In genomic region chr5:172187118-172188032, GRCh38 we compare ENCODE assay signal across 9 cellular contexts. TPM values are rescaled to one million over a fixed set of nuclear protein-coding genes. Genes with fewer than 3 reads are reported as not detected.
A peak's percentile ranks its signal among the peaks of the same experiment; 100 is the strongest.
DNase-seq lines count a peak whose midpoint lies in the region; ATAC-seq and TF ChIP-seq lines count a peak whose summit lies in the region.
"Had no signal": no experiment of that assay in that cellular context is flagged by ENCODE, and none has a peak within 500 bp of the region (broad histone marks: within the 10 kb centered on the region; RNA-seq: fewer than 3 reads in every experiment).

No MANE protein-coding gene starts in this region.

- peaks cover 23% of the 10 kb centered on the region for H3K4me1 ChIP-seq in CD8-positive, alpha-beta T cell (ENCODE audit: insufficient read depth, low read length)
- H3K4me1 ChIP-seq in rectal smooth muscle tissue (ENCODE audit: control insufficient read depth, insufficient read depth, low read length) = peaks cover 3% of the 10 kb centered on the region

- H3K9me2 ChIP-seq in SU-DHL-6 (replicated peaks; ENCODE audit: insufficient read depth, low read length) = no peaks in the 10 kb centered on the region

- ATAC-seq in CD8-positive, alpha-beta T cell = peak; percentile 48
- ATAC-seq in activated naive CD8-positive, alpha-beta T cell treated with anti-CD3 and anti-CD28 coated beads, Interleukin-2, amount 50 U/mL, for 24 hours = peak; percentile 55
- peak; percentile 18 to 55 for ATAC-seq in left cardiac atrium

- peak overlapping the region; percentile 82 for H3K4me2 ChIP-seq in SU-DHL-6 (ENCODE audit: low read depth, low read length, poor library complexity, severe bottlenecking)

- H3K27ac Mint-ChIP-seq in CD8-positive, alpha-beta T cell = peak overlapping the region; percentile 99
- peak overlapping the region; percentile 96 for H3K27ac Mint-ChIP-seq in activated naive CD8-positive, alpha-beta T cell treated with anti-CD3 and anti-CD28 coated beads, Interleukin-2, amount 50 U/mL, for 24 hours

- H2AFZ ChIP-seq in SU-DHL-6 (ENCODE audit: low read depth, low read length, severe bottlenecking) = peak overlapping the region; percentile 81

- CTCF ChIA-PET in CD8-positive, alpha-beta T cell (lab: Charles Lee) = interaction anchor here (0.7 to 10.4 kb wide), 22 partner anchors 9 to 276 kb away, joined by 3 to 197 read pairs (median 6); no protein-coding TSS in a partner anchor

- intact Hi-C loops in CD8-positive, alpha-beta T cell (cut with DNase I, micrococcal nuclease) = loop anchor here (1.0 to 10.0 kb wide), 16 partner anchors 12 to 1903 kb away; partner anchors contain the start of genes FBXW11 (in 2 of the 2), NPM1 (in 2 of the 2) and UBTD2 (in 1 of the 2)
- intact Hi-C loops in left cardiac atrium (cut with DNase I) = loop anchor here (2.0 to 5.0 kb wide), 3 partner anchors 80 to 95 kb away; partner anchors contain the start of gene UBTD2 (in 1 of the 2)

- no peak for TF ChIP-seq CTCF in CD8-positive, alpha-beta T cell (IDR thresholded peaks at IDR 0.05)
- no peak for TF ChIP-seq CTCF in GM20000 (IDR thresholded peaks at IDR 0.05; ENCODE audit: extremely low read depth, missing control alignments)
- no peak for TF ChIP-seq CTCF in SU-DHL-6 (IDR thresholded peaks at IDR 0.05; ENCODE audit: insufficient read depth, low read length, poor library complexity, severe bottlenecking)

- H3K36me3 ChIP-seq in CD8-positive, alpha-beta T cell (ENCODE audit: insufficient read depth, low read length) = no peaks in the 10 kb centered on the region
- H3K36me3 ChIP-seq in SU-DHL-6 (ENCODE audit: low read length) (no peaks in the 10 kb centered on the region), rectal smooth muscle tissue (ENCODE audit: control insufficient read depth, insufficient read depth, low read length) (no peaks in the 10 kb centered on the region)

- peak overlapping the region; percentile 100 for H3K4me3 Mint-ChIP-seq in CD8-positive, alpha-beta T cell
- peak overlapping the region; percentile 95 for H3K4me3 Mint-ChIP-seq in activated naive CD8-positive, alpha-beta T cell treated with anti-CD3 and anti-CD28 coated beads, Interleukin-2, amount 50 U/mL, for 24 hours

- peak in 6 of 7 experiments; percentile 48 to 81 (median 74) for DNase-seq in CD8-positive, alpha-beta T cell
- DNase-seq in GM20000 (ENCODE audit: low spot score) = peak; percentile 72
- peak; percentile 60 for DNase-seq in HS-5 (ENCODE audit: low read depth)
- DNase-seq in activated naive CD8-positive, alpha-beta T cell treated with anti-CD3 and anti-CD28 coated beads, Interleukin-2, amount 50 U/mL, for 24 hours = peak; percentile 73
- peak; percentile 66 for DNase-seq in left cardiac atrium
- no peak for DNase-seq in NCI-H2029 (lab: John Stamatoyannopoulos, UW)

- H3K27ac ChIP-seq in CD8-positive, alpha-beta T cell (ENCODE audit: low read depth, low read length) = peak overlapping the region; percentile 84
- H3K27ac ChIP-seq in SU-DHL-6 (ENCODE audit: low read depth, low read length) (peak overlapping the region; percentile 78), rectal smooth muscle tissue (ENCODE audit: low read depth, low read length) (peak overlapping the region; percentile 83)

- H3K4me3 ChIP-seq in CD8-positive, alpha-beta T cell (ENCODE audit: low read depth, low read length) = peak overlapping the region; percentile 74
- peak overlapping the region; percentile 66 for H3K4me3 ChIP-seq in SU-DHL-6 (ENCODE audit: insufficient read depth, low read length, poor library complexity, severe bottlenecking)
- peak overlapping the region; percentile 81 for H3K4me3 ChIP-seq in rectal smooth muscle tissue (ENCODE audit: low read length)

- H3K4me1 Mint-ChIP-seq in CD8-positive, alpha-beta T cell (ENCODE audit: low read depth) = peaks cover 39% of the 10 kb centered on the region
- H3K4me1 Mint-ChIP-seq in activated naive CD8-positive, alpha-beta T cell treated with anti-CD3 and anti-CD28 coated beads, Interleukin-2, amount 50 U/mL, for 24 hours = peaks cover 45% of the 10 kb centered on the region

- no peaks in the 10 kb centered on the region for H3K27me3 Mint-ChIP-seq in CD8-positive, alpha-beta T cell (ENCODE audit: low read depth)
- no peaks in the 10 kb centered on the region for H3K27me3 Mint-ChIP-seq in activated naive CD8-positive, alpha-beta T cell treated with anti-CD3 and anti-CD28 coated beads, Interleukin-2, amount 50 U/mL, for 24 hours

- H3K9ac ChIP-seq in SU-DHL-6 (ENCODE audit: low read length) = peak overlapping the region; percentile 91
- peak overlapping the region; percentile 69 for H3K9ac ChIP-seq in rectal smooth muscle tissue (ENCODE audit: low read length)

- peaks cover 38% of the 10 kb centered on the region for H3K36me3 Mint-ChIP-seq in CD8-positive, alpha-beta T cell
- peaks cover 20% of the 10 kb centered on the region for H3K36me3 Mint-ChIP-seq in activated naive CD8-positive, alpha-beta T cell treated with anti-CD3 and anti-CD28 coated beads, Interleukin-2, amount 50 U/mL, for 24 hours (ENCODE audit: low read depth)

- H3K27me3 ChIP-seq in CD8-positive, alpha-beta T cell (ENCODE audit: insufficient read depth, low read length) = no peaks in the 10 kb centered on the region
- H3K27me3 ChIP-seq in SU-DHL-6 (ENCODE audit: low read length) (no peaks in the 10 kb centered on the region), rectal smooth muscle tissue (ENCODE audit: control insufficient read depth, insufficient read depth, low read length) (no peaks in the 10 kb centered on the region)

- POLR2A ChIA-PET in CD8-positive, alpha-beta T cell (lab: Charles Lee) = interaction anchor here (0.7 to 7.1 kb wide), 14 partner anchors 9 to 180 kb away, joined by 3 to 292 read pairs (median 4); partner anchors contain the start of gene FBXW11

- H3K79me2 ChIP-seq in SU-DHL-6 (ENCODE audit: insufficient read depth, low read length) = peaks cover 55% of the 10 kb centered on the region

- H3K9me3 ChIP-seq in CD8-positive, alpha-beta T cell (ENCODE audit: low read length) = no peaks in the 10 kb centered on the region
- H3K9me3 ChIP-seq in SU-DHL-6 (ENCODE audit: insufficient read depth, low read length) = no peaks in the 10 kb centered on the region

- H3F3A ChIP-seq in SU-DHL-6 (ENCODE audit: insufficient read depth) = no peaks in the 10 kb centered on the region

- H4K20me1 ChIP-seq in SU-DHL-6 (ENCODE audit: low read depth, low read length) = no peaks in the 10 kb centered on the region

- no peaks in the 10 kb centered on the region for H3K9me3 Mint-ChIP-seq in CD8-positive, alpha-beta T cell
- H3K9me3 Mint-ChIP-seq in activated naive CD8-positive, alpha-beta T cell treated with anti-CD3 and anti-CD28 coated beads, Interleukin-2, amount 50 U/mL, for 24 hours = no peaks in the 10 kb centered on the region

RNA-seq across cellular contexts. Expression of gene STK10, which starts 0.6 kb away (rescaled TPM):
- total RNA-seq in CD8-positive, alpha-beta T cell = 100 to 1,000 TPM; 172 to 182 TPM
- total RNA-seq in left cardiac atrium = 10 to 100 TPM; 15.4 to 18.1 TPM

RNA-seq across cellular contexts. Expression of gene EFCAB9, which starts 6.6 kb away (rescaled TPM):
- not detected for total RNA-seq in CD8-positive, alpha-beta T cell
- total RNA-seq in left cardiac atrium = not detected
- total RNA-seq: dermis microvascular lymphatic vessel endothelial cell had no signal

Comparison
In these comparisons a context has a peak if more than half of its experiments do, and no peak if none do; other contexts are left out.
1. RNA of gene STK10, which starts 0.6 kb away (total RNA-seq): 172 to 182 TPM in CD8-positive, alpha-beta T cell; 15.4 to 18.1 TPM in left cardiac atrium; every median in the first group is over 4 times any median in the second.
2. Peak in every context shown above with its lines, with median percentiles within 50 percentile points of each other: ATAC-seq, H3K27ac ChIP-seq and H3K4me3 ChIP-seq.